Comparison of ENCODE assay signal across 14 cellular contexts in the genomic region with DNA sequence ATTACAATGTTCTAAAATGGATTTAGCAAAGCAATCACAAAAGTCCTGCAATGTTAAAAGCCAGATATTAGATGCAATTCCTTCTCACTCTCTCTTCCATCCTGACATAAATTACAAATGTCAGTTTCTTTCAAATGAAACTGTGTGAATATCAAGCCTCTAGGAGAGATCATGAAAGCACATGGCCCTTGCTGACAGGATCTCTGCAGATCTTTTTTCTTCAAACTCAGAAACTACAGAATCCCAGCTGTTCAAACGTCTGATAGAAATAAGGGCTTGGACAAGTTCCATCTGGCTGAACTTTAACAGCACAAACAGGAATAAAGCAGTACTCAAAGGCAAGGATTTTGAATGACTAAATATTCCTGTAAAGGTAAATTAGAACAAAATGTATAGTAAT.
DNase-seq lines count a peak whose midpoint lies in the region; ATAC-seq lines count a peak whose summit lies in the region.
"Had no signal": no experiment of that assay in that cellular context is flagged by ENCODE, and none has a peak within 500 bp of the region (broad histone marks: within the 10 kb centered on the region; RNA-seq: fewer than 3 reads in every experiment).

No MANE protein-coding gene starts in this region.

- DNase-seq in HCEC 1CT, result peak; percentile 38
- DNase-seq in NCI-H69 (lab: John Stamatoyannopoulos, UW), result peak; percentile 52
- DNase-seq in fibroblast of peridontal ligament (ENCODE audit: extremely low read depth), result peak; percentile 88
- DNase-seq in pons (ENCODE audit: low spot score), result peak; percentile 38
- DNase-seq in KBM-7, result no peak
- DNase-seq in activated T-cell treated with anti-CD3 and anti-CD28 coated beads for 4 hours, result no peak
- DNase-seq in posterior cingulate gyrus, result no peak
- DNase-seq: activated T-cell treated with anti-CD3 and anti-CD28 coated beads, Interleukin-2, amount 50 U/mL, for 1 hour; brain microvascular endothelial cell; esophagus squamous epithelium; psoas muscle; RPMI8226; upper lobe of left lung had no signal

- intact Hi-C loops in posterior cingulate gyrus (cut with DNase I), result no loop called here

- in situ Hi-C loops in KBM-7 (cut with MboI; ENCODE audit: low pct_unique_long_range_greater_than_20kb, low sequenced_read_pairs), result no loop called here

- no peak for ATAC-seq in HG03025 (IDR thresholded peaks at IDR 0.05; ENCODE audit: low FRiP score, unreplicated experiment)

Comparison
In these comparisons a context has a peak if more than half of its experiments do, and no peak if none do; other contexts are left out.
1. DNase-seq: peak in HCEC 1CT (single experiment), NCI-H69 (single experiment), fibroblast of peridontal ligament (single experiment) and pons (single experiment); none in KBM-7 (single experiment), activated T-cell treated with anti-CD3 and anti-CD28 coated beads for 4 hours (single experiment) and posterior cingulate gyrus (0 of 10).